22 cellular contexts compared by ENCODE assay signal in the genomic region with DNA sequence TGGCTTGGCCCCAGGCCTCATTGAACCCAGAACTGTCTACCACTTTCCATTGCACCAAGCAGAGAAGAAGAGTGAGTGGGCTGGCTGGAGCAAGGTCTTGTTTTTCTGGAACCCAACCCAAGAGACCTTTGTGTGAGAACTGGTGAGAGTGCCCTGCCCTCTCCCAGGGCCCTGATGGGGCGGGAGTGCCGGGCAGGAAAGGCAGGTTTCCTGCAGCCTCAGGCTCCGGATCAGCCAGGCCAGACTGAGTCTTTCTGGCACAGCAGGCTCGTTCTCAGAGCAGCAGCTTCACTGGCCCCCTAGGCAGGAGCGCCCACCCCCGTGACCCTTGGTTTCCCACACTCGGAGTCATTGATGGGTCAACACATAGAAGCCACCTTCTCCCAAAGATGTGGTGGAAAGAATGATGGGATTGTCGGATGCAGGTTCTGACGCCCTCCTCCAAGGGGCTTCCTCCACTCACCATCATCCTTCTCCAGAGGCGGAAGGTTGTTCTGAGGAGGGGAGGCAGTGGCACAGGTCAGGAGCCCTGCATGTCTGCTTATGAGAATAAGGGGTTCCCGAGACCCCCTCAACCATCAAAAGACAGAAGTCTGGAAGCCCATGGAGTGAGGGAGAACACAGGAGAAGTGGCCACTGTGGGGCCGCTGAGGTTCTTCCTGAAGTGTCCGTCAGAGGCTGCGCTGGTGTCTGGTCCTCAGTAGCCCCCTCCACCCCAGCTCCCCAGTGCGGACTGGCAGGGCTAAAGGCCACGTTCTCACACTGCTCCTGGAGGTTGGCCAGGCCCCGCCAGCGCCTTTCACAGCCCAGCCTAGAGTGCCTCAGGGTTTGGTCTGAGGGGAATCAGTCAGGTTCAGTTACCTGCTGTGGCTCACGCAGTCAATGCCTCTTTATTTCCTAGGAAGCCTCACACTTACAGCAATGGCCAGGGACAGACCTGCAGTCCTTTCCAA.
DNase-seq lines count a peak whose midpoint lies in the region; ATAC-seq and TF ChIP-seq lines count a peak whose summit lies in the region.
"Had no signal": no experiment of that assay in that cellular context is flagged by ENCODE, and none has a peak within 500 bp of the region (broad histone marks: within the 10 kb centered on the region; RNA-seq: fewer than 3 reads in every experiment).

No MANE protein-coding gene starts in this region.

- H3K27ac ChIP-seq in RWPE1 (peak overlapping the region; percentile 10; the same call in 1 of the 2 replicates), gastroesophageal sphincter (no peak overlapping the region)
- H3K27ac ChIP-seq: BLaER1 treated with 17β-estradiol and CSF1 and Interleukin-3, amounts not matched to agents 10 nM and 100 nM; lower lobe of right lung; SK-N-MC had no signal

- no peak overlapping the region for H3K4me3 Mint-ChIP-seq in Calu3 (ENCODE audit: low read depth, unreplicated experiment)
- H3K4me3 Mint-ChIP-seq in activated CD4-positive, alpha-beta memory T cell treated with anti-CD3 and anti-CD28 coated beads for 36 hours, result no peak overlapping the region
- H3K4me3 Mint-ChIP-seq: central memory CD8-positive, alpha-beta T cell; WTC11 had no signal

- BruUV-seq in Calu3 (replicated peaks; lab: Mats Ljungman, UMichigan), result no TSS peak

- POLR2A ChIA-PET in RWPE1 (lab: Yijun Ruan, JAX; ENCODE audit: low non-redundant PET), result no interaction called here
- POLR2A ChIA-PET in activated CD4-positive, alpha-beta memory T cell treated with anti-CD3 and anti-CD28 coated beads for 36 hours (lab: Charles Lee), result no interaction called here

- H3K4me1 Mint-ChIP-seq in Calu3 (ENCODE audit: low read depth, unreplicated experiment), result peaks cover 31% of the 10 kb centered on the region
- no peaks in the 10 kb centered on the region for H3K4me1 Mint-ChIP-seq in activated CD4-positive, alpha-beta memory T cell treated with anti-CD3 and anti-CD28 coated beads for 36 hours (ENCODE audit: low read depth)
- H3K4me1 Mint-ChIP-seq: central memory CD8-positive, alpha-beta T cell; WTC11 had no signal

- H3K9me3 ChIP-seq in gastroesophageal sphincter, result peaks cover 0 to 6% (median 0%) of the 10 kb centered on the region in 3 donors
- H3K9me3 ChIP-seq: BLaER1 treated with 17β-estradiol and CSF1 and Interleukin-3, amounts not matched to agents 10 nM and 100 nM; lower lobe of right lung had no signal

- no peaks in the 10 kb centered on the region for H3K36me3 ChIP-seq in gastroesophageal sphincter
- H3K36me3 ChIP-seq: BLaER1 treated with 17β-estradiol and CSF1 and Interleukin-3, amounts not matched to agents 10 nM and 100 nM; lower lobe of right lung had no signal

- intact Hi-C loops in Calu3 (cut with micrococcal nuclease; ENCODE audit: unreplicated experiment), result no loop called here
- intact Hi-C loops in posterior vena cava (cut with DNase I), result no loop called here
- intact Hi-C loops in activated CD4-positive, alpha-beta memory T cell treated with anti-CD3 and anti-CD28 coated beads for 36 hours (cut with micrococcal nuclease), result no loop called here

- no peak overlapping the region for H3K27ac Mint-ChIP-seq in Calu3 (ENCODE audit: unreplicated experiment)
- H3K27ac Mint-ChIP-seq in activated CD4-positive, alpha-beta memory T cell treated with anti-CD3 and anti-CD28 coated beads for 36 hours, result no peak overlapping the region
- H3K27ac Mint-ChIP-seq: WTC11 had no signal

- TF ChIP-seq CTCF in Calu3 (IDR thresholded peaks at IDR 0.05; ENCODE audit: unreplicated experiment) (no peak), RWPE1 (conservative IDR thresholded peaks at IDR 0.05; ENCODE audit: low read depth) (no peak), gastroesophageal sphincter (IDR thresholded peaks at IDR 0.05) (no peak)

- no peaks in the 10 kb centered on the region for H3K27me3 Mint-ChIP-seq in Calu3 (ENCODE audit: unreplicated experiment)
- peaks cover 6% of the 10 kb centered on the region for H3K27me3 Mint-ChIP-seq in activated CD4-positive, alpha-beta memory T cell treated with anti-CD3 and anti-CD28 coated beads for 36 hours

- H3K36me3 Mint-ChIP-seq in Calu3 (ENCODE audit: insufficient read depth, unreplicated experiment), result no peaks in the 10 kb centered on the region
- H3K36me3 Mint-ChIP-seq in activated CD4-positive, alpha-beta memory T cell treated with anti-CD3 and anti-CD28 coated beads for 36 hours, result no peaks in the 10 kb centered on the region
- H3K36me3 Mint-ChIP-seq: WTC11 had no signal

- TF ChIP-seq POLR2A in gastroesophageal sphincter (IDR thresholded peaks at IDR 0.05), result no peak

- DNase-seq in Calu3, result peak; percentile 32
- peak; percentile 36 for DNase-seq in RWPE1 (ENCODE audit: low spot score)
- peak; percentile 78 for DNase-seq in posterior vena cava (ENCODE audit: low spot score)
- no peak for DNase-seq in kidney glomerular epithelial cell (lab: John Stamatoyannopoulos, UW)
- DNase-seq in activated CD4-positive, alpha-beta memory T cell treated with anti-CD3 and anti-CD28 coated beads for 36 hours, result no peak
- DNase-seq: ACHN; activated CD4-positive, alpha-beta T cell treated with anti-CD3 and anti-CD28 coated beads, Interleukin-2, amount 50 U/mL, for 48 hours; activated naive CD4-positive, alpha-beta T cell; amygdala; lower lobe of right lung; NCI-H187; NCI-H226; NCI-H82; nucleus accumbens; T-helper 2 cell had no signal

- ATAC-seq in gastroesophageal sphincter, result peak; percentile 35
- ATAC-seq in activated CD4-positive, CD25-positive, alpha-beta regulatory T cell treated with anti-CD3 and anti-CD28 coated beads, Interleukin-2, amount 50 U/mL, for 24 hours, result no peak
- ATAC-seq in HG03457 (IDR thresholded peaks at IDR 0.05; ENCODE audit: unreplicated experiment), result no peak
- ATAC-seq: lower lobe of right lung, WTC11 had no signal

- H3K9me3 Mint-ChIP-seq in Calu3 (ENCODE audit: low read depth, unreplicated experiment), result no peaks in the 10 kb centered on the region
- no peaks in the 10 kb centered on the region for H3K9me3 Mint-ChIP-seq in activated CD4-positive, alpha-beta memory T cell treated with anti-CD3 and anti-CD28 coated beads for 36 hours
- H3K9me3 Mint-ChIP-seq: central memory CD8-positive, alpha-beta T cell; WTC11 had no signal

- no peak overlapping the region for H3K4me3 ChIP-seq in gastroesophageal sphincter
- H3K4me3 ChIP-seq: BLaER1 treated with 17β-estradiol and CSF1 and Interleukin-3, amounts not matched to agents 10 nM and 100 nM; lower lobe of right lung; SK-N-MC had no signal

- no peaks in the 10 kb centered on the region for H3K4me1 ChIP-seq in gastroesophageal sphincter
- H3K4me1 ChIP-seq: lower lobe of right lung had no signal

- H3K27me3 ChIP-seq in gastroesophageal sphincter, result no peaks in the 10 kb centered on the region
- H3K27me3 ChIP-seq: BLaER1 treated with 17β-estradiol and CSF1 and Interleukin-3, amounts not matched to agents 10 nM and 100 nM had no signal

- 76% methylated on average over 4 of the region's 19 CpGs; no CpG with 5 or more reads in 1 of the 2 donors for WGBS in gastroesophageal sphincter (ENCODE audit: low coverage in 1 of 2), 2 donors

- TF ChIP-seq EP300 in gastroesophageal sphincter (IDR thresholded peaks at IDR 0.05), result no peak

- CTCF ChIA-PET in Calu3 (lab: Charles Lee), result no interaction called here
- CTCF ChIA-PET in RWPE1 (lab: Yijun Ruan, JAX), result interaction anchor here (0.6 kb wide), 1 partner anchor 133 kb away, joined by 4 read pairs; no protein-coding TSS in a partner anchor
- CTCF ChIA-PET in activated CD4-positive, alpha-beta memory T cell treated with anti-CD3 and anti-CD28 coated beads for 36 hours (lab: Charles Lee), result no interaction called here

Comparison
In these comparisons a context has a peak if more than half of its experiments do, and no peak if none do; other contexts are left out.
1. DNase-seq: peak in Calu3 (single experiment), RWPE1 (single experiment) and posterior vena cava (single experiment); none in kidney glomerular epithelial cell (single experiment) and activated CD4-positive, alpha-beta memory T cell treated with anti-CD3 and anti-CD28 coated beads for 36 hours (single experiment).